Comparison of ENCODE assay signal across 16 cellular contexts in the genomic region with DNA sequence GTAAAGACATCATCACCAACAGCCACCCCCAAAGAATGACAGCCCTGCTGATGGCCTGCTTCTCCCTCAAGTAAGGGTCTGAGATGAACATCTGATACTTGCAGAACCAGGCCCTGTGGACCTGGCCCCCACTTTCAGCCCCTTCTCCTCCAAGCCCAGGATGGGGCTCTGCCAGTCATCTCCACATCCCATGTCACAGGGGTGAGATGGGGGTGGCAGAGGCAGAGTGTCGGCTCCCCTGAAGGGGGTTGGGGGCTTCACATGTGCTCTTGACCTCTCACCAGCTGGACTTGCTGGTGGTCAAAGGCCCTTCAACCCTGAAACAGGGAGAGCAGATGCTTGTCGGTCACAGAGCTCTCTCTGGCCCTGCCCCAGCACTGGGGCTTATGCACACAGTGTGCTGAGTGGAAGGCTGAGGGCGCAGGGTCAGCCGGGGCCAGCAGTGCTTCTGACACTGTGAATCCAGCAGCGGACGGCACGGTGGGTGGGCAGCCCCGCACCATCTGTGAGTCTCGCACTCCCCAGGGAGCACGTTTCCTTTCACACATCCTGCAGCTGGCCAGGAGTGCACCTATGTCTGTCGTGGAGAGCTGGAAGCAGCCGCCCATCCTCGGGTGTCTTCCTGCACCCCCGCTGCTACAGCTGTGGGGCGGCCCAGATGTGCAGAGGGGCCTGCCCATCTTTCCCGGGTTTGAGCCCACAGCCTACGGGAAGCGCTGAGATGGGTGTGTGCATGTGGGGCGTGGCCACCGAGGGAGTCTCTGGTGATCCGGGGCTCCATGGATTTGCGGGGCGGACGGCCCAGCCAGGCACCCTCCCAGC.
A peak's percentile ranks its signal among the peaks of the same experiment; 100 is the strongest.
DNase-seq lines count a peak whose midpoint lies in the region; ATAC-seq, FAIRE-seq and TF ChIP-seq lines count a peak whose summit lies in the region.
"Had no signal": no experiment of that assay in that cellular context is flagged by ENCODE, and none has a peak within 500 bp of the region (broad histone marks: within the 10 kb centered on the region; RNA-seq: fewer than 3 reads in every experiment).

No MANE protein-coding gene starts in this region.

- no peak for FAIRE-seq in GM12878 (lab: Jason Lieb, UNC)
- FAIRE-seq in HepG2 (lab: Jason Lieb, UNC): no peak
- FAIRE-seq in GM19239 (lab: Jason Lieb, UNC): no peak

- no peak overlapping the region for H3K27ac Mint-ChIP-seq in activated T-helper 1 cell treated with anti-CD3 and anti-CD28 coated beads, Interleukin-12 subunit alpha, Interleukin-12 subunit beta, Interleukin-2, Interleukin-4 antibody, amounts not matched to agents 30 ng/mL and 10 ng/mL and 1 ng/mL, durations not matched to agents 14 hours and 24 hours and 36 hours
- H3K27ac Mint-ChIP-seq: natural killer cell treated with Interleukin-12 subunit alpha and Interleukin-12 subunit beta and Interleukin-15 and Interleukin-18, amount 100 ng/mL, for 72 hours had no signal

- BruUV-seq in GM12878 (replicated peaks; lab: Mats Ljungman, UMichigan) (no TSS peak), HepG2 (replicated peaks; lab: Mats Ljungman, UMichigan) (no TSS peak)

- no peaks in the 10 kb centered on the region for H3F3A ChIP-seq in DOHH2 (ENCODE audit: control insufficient read depth, insufficient read depth)

- H3K4me1 ChIP-seq in DOHH2 (ENCODE audit: control insufficient read depth, low read length): peaks cover 26% of the 10 kb centered on the region
- no peaks in the 10 kb centered on the region for H3K4me1 ChIP-seq in GM12878 (ENCODE audit: control insufficient read depth, insufficient read depth, low read length)
- peaks cover 1% of the 10 kb centered on the region; the same call in 1 of the 2 replicates for H3K4me1 ChIP-seq in HepG2 (ENCODE audit: insufficient read depth, low read length)
- H3K4me1 ChIP-seq: colonic mucosa had no signal

- SMC1A ChIA-PET in GM12878 (lab: Charles Lee; ENCODE audit: uncharacterized antibody, unreplicated experiment): interaction anchor here (0.7 kb wide), 1 partner anchor 168 kb away, joined by 6 read pairs; no protein-coding TSS in a partner anchor

- no peak for DNase-seq in GM12878 (ENCODE audit: low read depth, low spot score)
- no peak for DNase-seq in HepG2 (ENCODE audit: low spot score)
- DNase-seq in stimulated activated naive CD8-positive, alpha-beta T cell treated with anti-CD3 and anti-CD28 coated beads, Interleukin-15, Interleukin-2, amounts not matched to agents 100 U/mL and 50 U/mL, for 24 hours: no peak
- DNase-seq in activated T-helper 1 cell treated with anti-CD3 and anti-CD28 coated beads, Interleukin-12 subunit alpha, Interleukin-12 subunit beta, Interleukin-2, Interleukin-4 antibody, amounts not matched to agents 30 ng/mL and 10 ng/mL and 1 ng/mL, durations not matched to agents 14 hours and 24 hours and 36 hours (ENCODE audit: low spot score): no peak
- DNase-seq in GM19239 (ENCODE audit: insufficient read length, low spot score): no peak
- no peak for DNase-seq in NCI-H1694 treated with DMSO at 0.1 percent for 48 hours (lab: John Stamatoyannopoulos, UW)
- DNase-seq: activated CD8-positive, alpha-beta memory T cell treated with anti-CD3 and anti-CD28 coated beads, Interleukin-2, amount 50 U/mL, for 48 hours; activated naive CD4-positive, alpha-beta T cell; colonic mucosa; foreskin melanocyte; NCI-H2107; NCI-H748 treated with DMSO at 0.1 percent for 48 hours had no signal

- POLR2A ChIA-PET in GM12878 (lab: Charles Lee): interaction anchor here (0.5 kb wide), 1 partner anchor 233 kb away, joined by 5 read pairs; no protein-coding TSS in a partner anchor
- POLR2A ChIA-PET in HepG2 (lab: Yijun Ruan, JAX): no interaction called here

- in situ Hi-C loops in GM12878 (cut with MboI): no loop called here
- in situ Hi-C loops in HepG2 (cut with HindIII; ENCODE audit: extremely low pct_ligation_motif_present, low pct_unique_long_range_greater_than_20kb): no loop called here

- H3K4me1 Mint-ChIP-seq in activated T-helper 1 cell treated with anti-CD3 and anti-CD28 coated beads, Interleukin-12 subunit alpha, Interleukin-12 subunit beta, Interleukin-2, Interleukin-4 antibody, amounts not matched to agents 30 ng/mL and 10 ng/mL and 1 ng/mL, durations not matched to agents 14 hours and 24 hours and 36 hours (ENCODE audit: low read depth): no peaks in the 10 kb centered on the region

- intact Hi-C loops in GM12878 (cut with micrococcal nuclease; ENCODE audit: unreplicated experiment): no loop called here
- intact Hi-C loops in HepG2 (cut with micrococcal nuclease; ENCODE audit: unreplicated experiment): no loop called here
- intact Hi-C loops in activated T-helper 1 cell treated with anti-CD3 and anti-CD28 coated beads, Interleukin-12 subunit alpha, Interleukin-12 subunit beta, Interleukin-2, Interleukin-4 antibody, amounts not matched to agents 30 ng/mL and 10 ng/mL and 1 ng/mL, durations not matched to agents 14 hours and 24 hours and 36 hours (cut with micrococcal nuclease): no loop called here

- H3K9ac ChIP-seq in GM12878 (ENCODE audit: control insufficient read depth, insufficient read depth, low read length) (no peak overlapping the region), HepG2 (ENCODE audit: insufficient read depth, low read depth, low read length) (no peak overlapping the region)

- no peaks in the 10 kb centered on the region for H3K79me2 ChIP-seq in DOHH2 (ENCODE audit: control insufficient read depth, low read length)
- H3K79me2 ChIP-seq in GM12878 (ENCODE audit: control insufficient read depth, insufficient read depth, low read length): no peaks in the 10 kb centered on the region
- H3K79me2 ChIP-seq in HepG2 (ENCODE audit: insufficient read depth, low read length): no peaks in the 10 kb centered on the region

- H3K4me3 ChIP-seq in DOHH2 (ENCODE audit: low read length): no peak overlapping the region
- H3K4me3 ChIP-seq in GM12878: no peak overlapping the region
- no peak overlapping the region for H3K4me3 ChIP-seq in HepG2 (replicated peaks in 1 of 3; ENCODE audit: insufficient read depth in 1 of 3, low read depth in 2 of 3, low read length in 3 of 3)
- H3K4me3 ChIP-seq: colonic mucosa had no signal

- H3K36me3 Mint-ChIP-seq in activated T-helper 1 cell treated with anti-CD3 and anti-CD28 coated beads, Interleukin-12 subunit alpha, Interleukin-12 subunit beta, Interleukin-2, Interleukin-4 antibody, amounts not matched to agents 30 ng/mL and 10 ng/mL and 1 ng/mL, durations not matched to agents 14 hours and 24 hours and 36 hours (ENCODE audit: low read depth): no peaks in the 10 kb centered on the region
- H3K36me3 Mint-ChIP-seq: IgD-negative memory B cell; natural killer cell treated with Interleukin-12 subunit alpha and Interleukin-12 subunit beta and Interleukin-15 and Interleukin-18, amount 100 ng/mL, for 72 hours had no signal

- TF ChIP-seq CTCF in DOHH2 (IDR thresholded peaks at IDR 0.05; ENCODE audit: low read depth, low read length, poor library complexity, severe bottlenecking) (no peak), GM12878 (IDR thresholded peaks at IDR 0.05 in 2 of 3, conservative IDR thresholded peaks at IDR 0.05 in 1 of 3; ENCODE audit: control insufficient read depth in 2 of 3, extremely low read depth in 1 of 3, insufficient read depth in 1 of 3, low read depth in 3 of 3, low read length in 3 of 3) (no peak), HepG2 (CRISPR knock-in tag; IDR thresholded peaks at IDR 0.05) (no peak)

- ATAC-seq in GM12878: peak; percentile 57
- ATAC-seq in HepG2: peak; percentile 23
- peak; percentile 38 for ATAC-seq in stimulated activated naive CD8-positive, alpha-beta T cell treated with anti-CD3 and anti-CD28 coated beads, Interleukin-15, Interleukin-2, amounts not matched to agents 100 U/mL and 50 U/mL, for 24 hours
- ATAC-seq: SK-N-SH treated with all-trans-retinoic acid at 6 μM for 48 hours had no signal

- RAD21 ChIA-PET in GM12878 (lab: Charles Lee; ENCODE audit: unreplicated experiment): no interaction called here

- H3K4me2 ChIP-seq in DOHH2 (ENCODE audit: low read length): peak overlapping the region; percentile 11; the same call in 1 of the 2 replicates
- H3K4me2 ChIP-seq in GM12878 (ENCODE audit: control insufficient read depth, insufficient read depth): no peak overlapping the region
- no peak overlapping the region for H3K4me2 ChIP-seq in HepG2 (ENCODE audit: low read depth, low read length)

- H4K20me1 ChIP-seq in DOHH2 (ENCODE audit: control insufficient read depth, insufficient read depth, low read depth, low read length) (no peaks in the 10 kb centered on the region), GM12878 (ENCODE audit: control insufficient read depth, insufficient read depth) (no peaks in the 10 kb centered on the region), HepG2 (ENCODE audit: insufficient read depth, low read length) (no peaks in the 10 kb centered on the region)

- no peak overlapping the region for H3K4me3 Mint-ChIP-seq in activated T-helper 1 cell treated with anti-CD3 and anti-CD28 coated beads, Interleukin-12 subunit alpha, Interleukin-12 subunit beta, Interleukin-2, Interleukin-4 antibody, amounts not matched to agents 30 ng/mL and 10 ng/mL and 1 ng/mL, durations not matched to agents 14 hours and 24 hours and 36 hours
- H3K4me3 Mint-ChIP-seq: IgD-negative memory B cell; natural killer cell treated with Interleukin-12 subunit alpha and Interleukin-12 subunit beta and Interleukin-15 and Interleukin-18, amount 100 ng/mL, for 72 hours had no signal

- H3K36me3 ChIP-seq in DOHH2 (ENCODE audit: control insufficient read depth, low read length) (no peaks in the 10 kb centered on the region), GM12878 (ENCODE audit: control insufficient read depth in 2 of 2, insufficient read depth in 2 of 2, low read length in 1 of 2) (no peaks in the 10 kb centered on the region), HepG2 (replicated peaks in 1 of 2; ENCODE audit: control insufficient read depth in 1 of 2, insufficient read depth in 2 of 2, low read length in 2 of 2) (no peaks in the 10 kb centered on the region)
- H3K36me3 ChIP-seq: colonic mucosa had no signal

- TF ChIP-seq EP300 in GM12878 (IDR thresholded peaks at IDR 0.05; ENCODE audit: borderline replicate concordance in 1 of 2, control insufficient read depth in 1 of 2, low read depth in 2 of 2, low read length in 2 of 2) (no peak), HepG2 (IDR thresholded peaks at IDR 0.05; ENCODE audit: low read depth in 2 of 2, low read length in 2 of 2) (no peak), HepG2 (CRISPR knock-in tag; IDR thresholded peaks at IDR 0.05; ENCODE audit: borderline replicate concordance) (no peak)

- TF ChIP-seq POLR2A in GM12878 (IDR thresholded peaks at IDR 0.05; ENCODE audit: low read depth, low read length): no peak
- no peak for TF ChIP-seq POLR2A in HepG2 (IDR thresholded peaks at IDR 0.05; ENCODE audit: insufficient read depth in 1 of 2, low read depth in 2 of 2, low read length in 2 of 2)

- CTCF ChIA-PET in GM12878 (lab: Yijun Ruan, JAX) (no interaction called here), HepG2 (lab: Yijun Ruan, JAX; ENCODE audit: low intra/inter-chr PET ratio, low total read pairs) (no interaction called here)

- 29% methylated on average over 24 of the region's 24 CpGs for WGBS in GM12878 (ENCODE audit: insufficient coverage, insufficient replicate concordance, low lambda C conversion rate, missing lambda C conversion rate)
- 66% methylated on average over 7 of the region's 24 CpGs for whole genome bisulfite sequencing in HepG2 (ENCODE audit: low lambda C conversion rate)

- TF ChIP-seq RAD21 in GM12878 (IDR thresholded peaks at IDR 0.05; ENCODE audit: insufficient read depth, low read depth, low read length): no peak
- no peak for TF ChIP-seq RAD21 in HepG2 (CRISPR knock-in tag; IDR thresholded peaks at IDR 0.05)

- no peak overlapping the region for H2AFZ ChIP-seq in GM12878 (ENCODE audit: control insufficient read depth, low read depth, low read length)
- H2AFZ ChIP-seq in HepG2 (ENCODE audit: low read length): no peak overlapping the region

- H3K9me3 Mint-ChIP-seq in activated T-helper 1 cell treated with anti-CD3 and anti-CD28 coated beads, Interleukin-12 subunit alpha, Interleukin-12 subunit beta, Interleukin-2, Interleukin-4 antibody, amounts not matched to agents 30 ng/mL and 10 ng/mL and 1 ng/mL, durations not matched to agents 14 hours and 24 hours and 36 hours: no peaks in the 10 kb centered on the region
- H3K9me3 Mint-ChIP-seq: IgD-negative memory B cell; natural killer cell treated with Interleukin-12 subunit alpha and Interleukin-12 subunit beta and Interleukin-15 and Interleukin-18, amount 100 ng/mL, for 72 hours had no signal

- H3K27me3 Mint-ChIP-seq in activated T-helper 1 cell treated with anti-CD3 and anti-CD28 coated beads, Interleukin-12 subunit alpha, Interleukin-12 subunit beta, Interleukin-2, Interleukin-4 antibody, amounts not matched to agents 30 ng/mL and 10 ng/mL and 1 ng/mL, durations not matched to agents 14 hours and 24 hours and 36 hours (ENCODE audit: insufficient read depth): no peaks in the 10 kb centered on the region
- H3K27me3 Mint-ChIP-seq: natural killer cell treated with Interleukin-12 subunit alpha and Interleukin-12 subunit beta and Interleukin-15 and Interleukin-18, amount 100 ng/mL, for 72 hours had no signal

- H3K27me3 ChIP-seq in DOHH2 (ENCODE audit: control insufficient read depth, low read length) (no peaks in the 10 kb centered on the region), GM12878 (replicated peaks in 1 of 2; ENCODE audit: control insufficient read depth in 2 of 2, insufficient read depth in 2 of 2, low read length in 1 of 2) (no peaks in the 10 kb centered on the region), HepG2 (ENCODE audit: control insufficient read depth in 1 of 2, insufficient read depth in 2 of 2, low read length in 2 of 2) (no peaks in the 10 kb centered on the region)
- H3K27me3 ChIP-seq: colonic mucosa had no signal

- H3K27ac ChIP-seq in DOHH2 (ENCODE audit: low read depth, low read length) (no peak overlapping the region), GM12878 (ENCODE audit: control insufficient read depth, insufficient read depth) (no peak overlapping the region), HepG2 (ENCODE audit: extremely low read length, insufficient read depth, low read length) (no peak overlapping the region)
- H3K27ac ChIP-seq: colonic mucosa had no signal

- H3K9me3 ChIP-seq in DOHH2 (ENCODE audit: control insufficient read depth, insufficient read depth, low read length): no peaks in the 10 kb centered on the region
- H3K9me3 ChIP-seq in GM12878 (replicated peaks; ENCODE audit: control insufficient read depth, insufficient read depth, low read length): no peaks in the 10 kb centered on the region
- no peaks in the 10 kb centered on the region for H3K9me3 ChIP-seq in HepG2 (ENCODE audit: low read length)
- H3K9me3 ChIP-seq: colonic mucosa had no signal

- no peaks in the 10 kb centered on the region for H3K9me2 ChIP-seq in DOHH2 (replicated peaks; ENCODE audit: control insufficient read depth, low read length)
